In the genomic region with DNA sequence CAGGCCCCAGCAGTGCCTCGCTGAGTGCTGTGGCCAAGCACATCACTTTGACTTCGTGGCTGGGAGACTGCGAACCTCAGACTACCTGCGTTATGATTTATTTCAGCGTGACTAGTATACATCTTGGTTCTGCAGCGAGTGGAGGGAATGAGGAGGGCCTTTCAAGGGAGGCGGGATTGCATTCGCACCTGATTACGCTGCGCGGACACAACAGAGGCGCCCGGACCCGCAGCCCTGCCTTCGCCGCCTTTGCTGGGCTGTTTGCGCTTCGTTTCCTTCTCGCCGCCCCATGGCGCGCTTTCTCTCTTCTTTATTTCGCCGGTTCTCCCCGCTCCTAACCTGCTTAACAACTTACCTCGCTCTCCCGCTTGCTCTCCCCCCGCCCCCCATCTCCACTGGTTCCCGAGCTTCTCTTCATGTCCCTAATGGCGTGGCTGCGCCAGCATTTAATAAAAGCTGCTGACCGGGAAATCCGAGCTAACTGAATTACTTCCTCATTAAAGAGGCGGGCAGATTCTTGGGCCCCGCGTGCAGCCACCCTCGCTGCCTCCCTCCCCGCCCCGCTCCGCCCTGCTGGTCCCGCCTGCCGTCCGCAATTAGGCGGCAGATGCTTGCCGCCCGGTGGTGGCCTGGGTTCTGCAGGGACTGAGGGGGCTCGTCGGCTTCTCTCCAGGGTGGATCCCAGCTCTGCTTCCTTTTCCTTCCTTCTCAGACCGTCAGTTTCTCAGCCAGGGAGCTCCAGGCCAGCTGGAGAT, we compare ENCODE assay signal across 8 cellular contexts.
DNase-seq lines count a peak whose midpoint lies in the region; ATAC-seq and TF ChIP-seq lines count a peak whose summit lies in the region.

No MANE protein-coding gene starts in this region.

- H3K27me3 ChIP-seq in H9 (ENCODE audit: insufficient read depth, low read length): peaks cover 61% of the 10 kb centered on the region
- peaks cover 6% of the 10 kb centered on the region for H3K27me3 ChIP-seq in effector memory CD4-positive, alpha-beta T cell (replicated peaks; ENCODE audit: control insufficient read depth, insufficient read depth, low read length, poor library complexity, severe bottlenecking)

- H3K4me3 Mint-ChIP-seq in H9: peak overlapping the region; percentile 66 to 85
- H3K4me3 Mint-ChIP-seq in nephron: peak overlapping the region; percentile 69 to 87 (median 84)

- H2AK5ac ChIP-seq in H9 (ENCODE audit: insufficient read length, low read length): no peak overlapping the region

- H3K9me3 Mint-ChIP-seq in H9 (peaks cover 0 to 2% of the 10 kb centered on the region in 2 experiments; a peak in 2 of 5 replicates), nephron (peaks cover 2% of the 10 kb centered on the region)

- H3K27ac Mint-ChIP-seq in H9 (no peak overlapping the region; a peak in 1 of 7 replicates), nephron (peak overlapping the region in 1 of 3 experiments; percentile 10)

- H2BK20ac ChIP-seq in H9 (ENCODE audit: low read depth, low read length, poor library complexity, severe bottlenecking): no peak overlapping the region

- H3K56ac ChIP-seq in H9 (ENCODE audit: insufficient read length, low read depth, low read length): no peak overlapping the region

- no peak overlapping the region for H3K27ac ChIP-seq in H9 (ENCODE audit: insufficient read length, low read depth, low read length)
- H3K27ac ChIP-seq in effector memory CD4-positive, alpha-beta T cell (ENCODE audit: insufficient read depth, low read length, poor library complexity, severe bottlenecking): no peak overlapping the region

- H3K4ac ChIP-seq in H9 (ENCODE audit: low read depth, low read length): no peak overlapping the region

- H3K27me3 Mint-ChIP-seq in H9 (ENCODE audit: low read depth): peaks cover 99% of the 10 kb centered on the region
- H3K27me3 Mint-ChIP-seq in nephron (ENCODE audit: low read depth): peaks cover 80% of the 10 kb centered on the region

- WGBS in H9 (ENCODE audit: extremely low coverage, insufficient read length, low lambda C conversion rate): no CpG with 5 or more reads among the region's 49 CpGs

- no peaks in the 10 kb centered on the region for H3K79me1 ChIP-seq in H9 (ENCODE audit: insufficient read depth, low read depth, low read length, poor library complexity, severe bottlenecking)

- H3K23ac ChIP-seq in H9 (ENCODE audit: insufficient read length, low read depth, low read length): no peak overlapping the region

- H4K5ac ChIP-seq in H9 (ENCODE audit: insufficient read length, low read depth, low read length): no peak overlapping the region

- H3K36me3 Mint-ChIP-seq in H9 (ENCODE audit: insufficient read depth in 1 of 3, low read depth in 3 of 3): no peaks in the 10 kb centered on the region; a peak in 1 of 7 replicates
- no peaks in the 10 kb centered on the region for H3K36me3 Mint-ChIP-seq in nephron (ENCODE audit: low read depth)

- no peak for ATAC-seq in HG03571 (IDR thresholded peaks at IDR 0.05; ENCODE audit: unreplicated experiment)
- ATAC-seq in HG02610 (IDR thresholded peaks at IDR 0.05; ENCODE audit: unreplicated experiment): no peak
- no peak for ATAC-seq in GM21360 (IDR thresholded peaks at IDR 0.05; ENCODE audit: unreplicated experiment)

- H2BK5ac ChIP-seq in H9 (ENCODE audit: insufficient read length, low read length): no peak overlapping the region

- no peaks in the 10 kb centered on the region for H3K36me3 ChIP-seq in effector memory CD4-positive, alpha-beta T cell (ENCODE audit: control insufficient read depth, insufficient read depth, low read length)

- H3K9ac ChIP-seq in H9 (ENCODE audit: extremely low read depth, insufficient read length, low read length): no peak overlapping the region

- H3K4me1 ChIP-seq in H9 (ENCODE audit: insufficient read depth, low read length): no peaks in the 10 kb centered on the region
- peaks cover 10% of the 10 kb centered on the region for H3K4me1 ChIP-seq in effector memory CD4-positive, alpha-beta T cell (ENCODE audit: control insufficient read depth, insufficient read depth, low read length, poor library complexity, severe bottlenecking)

- peaks cover 21 to 25% of the 10 kb centered on the region in 2 experiments for H3K4me1 Mint-ChIP-seq in H9
- H3K4me1 Mint-ChIP-seq in nephron: peaks cover 13% of the 10 kb centered on the region

- no peak overlapping the region for H3K18ac ChIP-seq in H9 (ENCODE audit: insufficient read length, low read depth, low read length)

- H2BK120ac ChIP-seq in H9 (ENCODE audit: low read depth, low read length, poor library complexity, severe bottlenecking): no peak overlapping the region

- DNase-seq in H9 (peak; percentile 80), SK-N-DZ (ENCODE audit: low spot score) (peak; percentile 58), glomerular visceral epithelial cell (ENCODE audit: extremely low spot score) (no peak)
- no peak for DNase-seq in effector memory CD4-positive, alpha-beta T cell

- no peaks in the 10 kb centered on the region for H4K20me1 ChIP-seq in H9 (ENCODE audit: control insufficient read depth, insufficient read depth, insufficient read length)

- H3T11ph ChIP-seq in H9 (ENCODE audit: low read length): no peak overlapping the region

- no peak; the same call in 2 of the 3 replicates for TF ChIP-seq CTCF in H9 (conservative IDR thresholded peaks at IDR 0.05)
- no peak for TF ChIP-seq CTCF in nephron (IDR thresholded peaks at IDR 0.05; ENCODE audit: unreplicated experiment in 3 of 3)

- no peak overlapping the region for H4K8ac ChIP-seq in H9 (replicated peaks; ENCODE audit: insufficient read length, low read depth, low read length)

- no peak overlapping the region for H2AFZ ChIP-seq in H9 (ENCODE audit: low read length)

- H3K4me2 ChIP-seq in H9 (ENCODE audit: insufficient read depth, insufficient read length, low read length): peak overlapping the region; percentile 31

- H2BK15ac ChIP-seq in H9 (ENCODE audit: low read depth, low read length): no peak overlapping the region

- peaks cover 6% of the 10 kb centered on the region for H3K23me2 ChIP-seq in H9 (ENCODE audit: insufficient read length, low read depth, low read length, poor library complexity, severe bottlenecking)

- H3K14ac ChIP-seq in H9 (ENCODE audit: insufficient read depth, low read length): no peak overlapping the region

- H3K9me3 ChIP-seq in H9 (ENCODE audit: control insufficient read depth, low read depth, low read length): no peaks in the 10 kb centered on the region
- no peaks in the 10 kb centered on the region for H3K9me3 ChIP-seq in effector memory CD4-positive, alpha-beta T cell (ENCODE audit: control insufficient read depth, low read length)

- peak overlapping the region; percentile 52 for H3K4me3 ChIP-seq in effector memory CD4-positive, alpha-beta T cell (ENCODE audit: insufficient read depth, low read depth, low read length, poor library complexity, severe bottlenecking)

- no peak overlapping the region for H4K91ac ChIP-seq in H9 (ENCODE audit: insufficient read length, low read depth, low read length)

- H2BK12ac ChIP-seq in H9 (ENCODE audit: insufficient read length, low read depth, low read length): no peak overlapping the region

- H3K79me2 ChIP-seq in H9 (ENCODE audit: insufficient read depth, low read length): no peaks in the 10 kb centered on the region

Comparison
In these comparisons a context has a peak if more than half of its experiments do, and no peak if none do; other contexts are left out.
1. DNase-seq: peak in H9 (single experiment) and SK-N-DZ (single experiment); none in effector memory CD4-positive, alpha-beta T cell (0 of 3) and glomerular visceral epithelial cell (single experiment).